Comparison of ENCODE assay signal across 31 cellular contexts in genomic region chr1:21212126-21212525, GRCh38. TPM values are rescaled to one million over a fixed set of nuclear protein-coding genes. Genes with fewer than 3 reads are reported as not detected.
DNase-seq lines count a peak whose midpoint lies in the region; ATAC-seq, FAIRE-seq and TF ChIP-seq lines count a peak whose summit lies in the region.
"Had no signal": no experiment of that assay in that cellular context is flagged by ENCODE, and none has a peak within 500 bp of the region (broad histone marks: within the 10 kb centered on the region; RNA-seq: fewer than 3 reads in every experiment).

No MANE protein-coding gene starts in this region.

- no peak for TF ChIP-seq POLR2A in A549 (IDR thresholded peaks at IDR 0.05; ENCODE audit: low read length)

- H3K4me3 ChIP-seq in A549, result no peak overlapping the region
- no peak overlapping the region for H3K4me3 ChIP-seq in WERI-Rb-1 (ENCODE audit: low read depth, low read length)
- H3K4me3 ChIP-seq: body of pancreas, heart right ventricle, prostate gland, sigmoid colon had no signal

- no peaks in the 10 kb centered on the region for H3K27me3 ChIP-seq in WERI-Rb-1 (ENCODE audit: insufficient read depth, low read depth, severe bottlenecking)
- H3K27me3 ChIP-seq: body of pancreas, foreskin keratinocyte, heart right ventricle, sigmoid colon had no signal

- peaks cover 7% of the 10 kb centered on the region; the same call in 2 of the 3 replicates for H3K4me1 ChIP-seq in A549
- H3K4me1 ChIP-seq: foreskin keratinocyte, heart right ventricle, prostate gland, sigmoid colon had no signal

- H3K36me3 Mint-ChIP-seq in activated naive CD8-positive, alpha-beta T cell treated with anti-CD3 and anti-CD28 coated beads for 36 hours, result no peaks in the 10 kb centered on the region
- H3K36me3 Mint-ChIP-seq in activated naive CD8-positive, alpha-beta T cell treated with anti-CD3 and anti-CD28 coated beads, Interleukin-2, amount 50 U/mL, for 24 hours (ENCODE audit: low read depth), result peaks cover 1% of the 10 kb centered on the region
- H3K36me3 Mint-ChIP-seq: naive thymus-derived CD8-positive, alpha-beta T cell had no signal

- no peaks in the 10 kb centered on the region for H3K9me3 Mint-ChIP-seq in activated naive CD8-positive, alpha-beta T cell treated with anti-CD3 and anti-CD28 coated beads for 36 hours
- no peaks in the 10 kb centered on the region for H3K9me3 Mint-ChIP-seq in activated naive CD8-positive, alpha-beta T cell treated with anti-CD3 and anti-CD28 coated beads, Interleukin-2, amount 50 U/mL, for 24 hours
- H3K9me3 Mint-ChIP-seq: naive thymus-derived CD8-positive, alpha-beta T cell; T-helper 2 cell treated with Interferon-gamma antibody and Interleukin-4, amounts not matched to agents 5 μg/mL and 100 μg/mL, for 36 hours had no signal

- H3K9me3 ChIP-seq in A549, result no peaks in the 10 kb centered on the region
- H3K9me3 ChIP-seq in WERI-Rb-1 (ENCODE audit: severe bottlenecking), result no peaks in the 10 kb centered on the region
- H3K9me3 ChIP-seq: body of pancreas, heart right ventricle, prostate gland, sigmoid colon had no signal

- WGBS in A549 (ENCODE audit: missing lambda C conversion rate), result 8% methylated on average over 3 of the region's 3 CpGs

- H3K27ac Mint-ChIP-seq in activated naive CD8-positive, alpha-beta T cell treated with anti-CD3 and anti-CD28 coated beads for 36 hours, result no peak overlapping the region
- H3K27ac Mint-ChIP-seq in activated naive CD8-positive, alpha-beta T cell treated with anti-CD3 and anti-CD28 coated beads, Interleukin-2, amount 50 U/mL, for 24 hours, result no peak overlapping the region
- H3K27ac Mint-ChIP-seq: T-helper 2 cell treated with Interferon-gamma antibody and Interleukin-4, amounts not matched to agents 5 μg/mL and 100 μg/mL, for 36 hours had no signal

- TF ChIP-seq RAD21 in A549 (conservative IDR thresholded peaks at IDR 0.05 in 1 of 2, IDR thresholded peaks at IDR 0.05 in 1 of 2), result no peak

- 0 out of 6 replicates have a peak, but pooled peaks of 1 of the 2 experiments have one; percentile 30 for ATAC-seq in A549
- no peak for ATAC-seq in activated naive CD8-positive, alpha-beta T cell treated with anti-CD3 and anti-CD28 coated beads, Interleukin-2, amount 50 U/mL, for 24 hours
- ATAC-seq: body of pancreas; foreskin keratinocyte; HCT116; heart right ventricle; naive thymus-derived CD8-positive, alpha-beta T cell; Right ventricle myocardium inferior had no signal

- H3K4me3 Mint-ChIP-seq in activated naive CD8-positive, alpha-beta T cell treated with anti-CD3 and anti-CD28 coated beads for 36 hours, result no peak overlapping the region
- H3K4me3 Mint-ChIP-seq in activated naive CD8-positive, alpha-beta T cell treated with anti-CD3 and anti-CD28 coated beads, Interleukin-2, amount 50 U/mL, for 24 hours, result no peak overlapping the region
- H3K4me3 Mint-ChIP-seq: T-helper 2 cell treated with Interferon-gamma antibody and Interleukin-4, amounts not matched to agents 5 μg/mL and 100 μg/mL, for 36 hours had no signal

- CTCF ChIA-PET in A549 (lab: Yijun Ruan, JAX), result interaction anchor here (1.3 to 1.6 kb wide), 3 partner anchors 18 to 515 kb away, joined by 3 read pairs; no protein-coding TSS in a partner anchor

- no peak overlapping the region for H3K27ac ChIP-seq in A549
- H3K27ac ChIP-seq in WERI-Rb-1, result no peak overlapping the region
- H3K27ac ChIP-seq: body of pancreas, epithelial cell of prostate, foreskin keratinocyte, heart right ventricle, prostate gland, sigmoid colon had no signal

- 0 out of 3 replicates have a peak overlapping the region, but pooled peaks have one; percentile 6 for H3K4me2 ChIP-seq in A549

- TF ChIP-seq CTCF in A549 (IDR thresholded peaks at IDR 0.05) (no peak), WERI-Rb-1 (IDR thresholded peaks at IDR 0.05; ENCODE audit: low read depth, low read length) (no peak)

- H3K27me3 Mint-ChIP-seq in activated naive CD8-positive, alpha-beta T cell treated with anti-CD3 and anti-CD28 coated beads for 36 hours, result no peaks in the 10 kb centered on the region
- H3K27me3 Mint-ChIP-seq in activated naive CD8-positive, alpha-beta T cell treated with anti-CD3 and anti-CD28 coated beads, Interleukin-2, amount 50 U/mL, for 24 hours, result no peaks in the 10 kb centered on the region

- H3K4me1 Mint-ChIP-seq in activated naive CD8-positive, alpha-beta T cell treated with anti-CD3 and anti-CD28 coated beads for 36 hours, result no peaks in the 10 kb centered on the region
- H3K4me1 Mint-ChIP-seq in activated naive CD8-positive, alpha-beta T cell treated with anti-CD3 and anti-CD28 coated beads, Interleukin-2, amount 50 U/mL, for 24 hours, result peaks cover 4% of the 10 kb centered on the region

- POLR2A ChIA-PET in A549 (lab: Yijun Ruan, JAX), result no interaction called here

- DNase-seq in A549 (ENCODE audit: low read depth in 1 of 2, low spot score in 1 of 2), result no peak
- peak; percentile 52 for DNase-seq in HCEC 1CT
- DNase-seq in SW480 (ENCODE audit: low spot score), result peak; percentile 42
- peak; percentile 33 for DNase-seq in kidney glomerular epithelial cell (lab: John Stamatoyannopoulos, UW)
- DNase-seq in activated naive CD4-positive, alpha-beta T cell (lab: John Stamatoyannopoulos, UW), result no peak
- no peak for DNase-seq in WERI-Rb-1
- no peak for DNase-seq in activated naive CD8-positive, alpha-beta T cell treated with anti-CD3 and anti-CD28 coated beads for 36 hours
- DNase-seq in activated naive CD8-positive, alpha-beta T cell treated with anti-CD3 and anti-CD28 coated beads, Interleukin-2, amount 50 U/mL, for 24 hours, result no peak
- DNase-seq: 8988T; activated CD4-positive, alpha-beta T cell treated with anti-CD3 and anti-CD28 coated beads for 48 hours; activated CD8-positive, alpha-beta memory T cell treated with anti-CD3 and anti-CD28 coated beads for 24 hours; activated effector memory CD4-positive, alpha-beta T cell treated with Interleukin-2 at 50 U/mL for 16 hours; body of pancreas; cerebellar nuclear complex; DMS153; effector CD8-positive, alpha-beta T cell; GDM1; heart right ventricle; Karpas-422; naive thymus-derived CD8-positive, alpha-beta T cell; NCI-H446 treated with DMSO at 0.1 percent for 48 hours; NCI-H82; nucleus accumbens; sigmoid colon; stimulated activated naive CD4-positive, alpha-beta T cell treated with Interleukin-2 at 50 U/mL for 16 hours had no signal

- no peaks in the 10 kb centered on the region for H3K36me3 ChIP-seq in WERI-Rb-1
- H3K36me3 ChIP-seq: prostate gland, sigmoid colon had no signal

- FAIRE-seq in A549 (lab: Jason Lieb, UNC), result no peak

- TF ChIP-seq EP300 in A549 (IDR thresholded peaks at IDR 0.05), result no peak

TF ChIP-seq in A549, 52 proteins besides CTCF, POLR2A, EP300 and RAD21:
- TF ChIP-seq BHLHE40 (IDR thresholded peaks at IDR 0.05; ENCODE audit: low read depth, low read length) (no peak), ELK1 (IDR thresholded peaks at IDR 0.05; ENCODE audit: low read depth, low read length) (no peak), USF2 (IDR thresholded peaks at IDR 0.05) (no peak), TP53 (CRISPR knock-in tag; IDR thresholded peaks at IDR 0.05) (no peak), SMC3 (IDR thresholded peaks at IDR 0.05) (no peak), MYC (IDR thresholded peaks at IDR 0.05; ENCODE audit: borderline replicate concordance, low read length) (no peak), RFX5 (IDR thresholded peaks at IDR 0.05) (no peak), HOXB5 (CRISPR knock-in tag; IDR thresholded peaks at IDR 0.05) (no peak), FOSL2 (IDR thresholded peaks at IDR 0.05) (no peak), FOSL2 (CRISPR knock-in tag; IDR thresholded peaks at IDR 0.05) (no peak), KDM5A (IDR thresholded peaks at IDR 0.05) (no peak), CHD4 (IDR thresholded peaks at IDR 0.05; ENCODE audit: borderline replicate concordance) (no peak)

RNA-seq across cellular contexts. Expression of gene EIF4G3, which starts 35.4 kb away (rescaled TPM):
- 46.9 and 51.3 TPM in 2 replicates for polyA plus RNA-seq in A549 (2011; rRNA removed)
- polyA plus RNA-seq in A549 (2012; cell fraction: cytosol; rRNA removed), result 13.9 and 18.4 TPM in 2 replicates
- 33.5 and 35.1 TPM in 2 replicates for polyA plus RNA-seq in A549 (2012; cell fraction: nucleus; rRNA removed)
- 22.5 to 25.0 TPM (median 24.4 TPM) in 3 replicates for polyA plus RNA-seq in A549 (2017; fragmentation: RNase III; extraction: RNeasy Plus Mini Kit Qiagen cat#74134 plus additional on column Dnase treatment)
- 60.8 and 77.2 TPM in 2 replicates for polyA minus RNA-seq in A549 (2011; rRNA and poly(A)+ RNA removed)
- 10 to 100 TPM; 51.1 to 55.9 TPM for total RNA-seq in activated naive CD8-positive, alpha-beta T cell treated with anti-CD3 and anti-CD28 coated beads for 36 hours

Comparison
In these comparisons a context has a peak if more than half of its experiments do, and no peak if none do; other contexts are left out.
1. DNase-seq: peak in HCEC 1CT (single experiment), SW480 (single experiment) and kidney glomerular epithelial cell (single experiment); none in A549 (0 of 2), activated naive CD4-positive, alpha-beta T cell (0 of 4), WERI-Rb-1 (single experiment), activated naive CD8-positive, alpha-beta T cell treated with anti-CD3 and anti-CD28 coated beads for 36 hours (single experiment) and activated naive CD8-positive, alpha-beta T cell treated with anti-CD3 and anti-CD28 coated beads, Interleukin-2, amount 50 U/mL, for 24 hours (single experiment).